ENCODE assay signal across 9 cellular contexts in the genomic region with DNA sequence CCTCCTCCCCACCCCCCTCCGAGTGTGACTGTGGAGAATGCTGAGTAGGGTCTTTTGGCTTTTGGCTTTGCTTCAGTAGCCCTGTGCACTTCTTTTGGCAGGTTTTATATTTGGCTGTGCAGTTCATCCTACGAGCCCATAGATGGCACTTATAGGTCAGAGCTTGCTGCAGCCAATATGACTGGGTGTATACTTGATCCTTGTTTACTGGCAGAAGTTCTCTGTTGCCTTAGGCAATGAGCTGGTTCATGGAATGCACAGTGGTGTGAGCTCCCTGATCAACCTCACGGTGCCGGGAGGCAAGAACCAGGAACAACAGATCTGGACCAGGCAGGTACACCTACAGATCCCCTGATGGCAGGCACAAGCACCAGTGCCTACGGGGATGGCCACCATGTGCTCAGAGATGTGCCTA.
DNase-seq lines count a peak whose midpoint lies in the region; ATAC-seq and TF ChIP-seq lines count a peak whose summit lies in the region.
"Had no signal": no experiment of that assay in that cellular context is flagged by ENCODE, and none has a peak within 500 bp of the region (broad histone marks: within the 10 kb centered on the region; RNA-seq: fewer than 3 reads in every experiment).

No MANE protein-coding gene starts in this region.

- no peaks in the 10 kb centered on the region for H3K4me1 Mint-ChIP-seq in natural killer cell

- H3K9me3 ChIP-seq in Panc1 (ENCODE audit: control insufficient read depth, insufficient read depth, low read depth, low read length), result no peaks in the 10 kb centered on the region

- H3K27ac ChIP-seq in Panc1 (ENCODE audit: low read length), result no peak overlapping the region
- H3K27ac ChIP-seq: gastroesophageal sphincter had no signal

- H3K36me3 Mint-ChIP-seq in natural killer cell, result peaks cover 40% of the 10 kb centered on the region

- no peak overlapping the region for H3K27ac Mint-ChIP-seq in natural killer cell

- intact Hi-C loops in Panc1 (cut with micrococcal nuclease; ENCODE audit: unreplicated experiment) (no loop called here), natural killer cell (cut with micrococcal nuclease) (no loop called here)

- H3K27me3 Mint-ChIP-seq in natural killer cell (ENCODE audit: low read depth in 2 of 2), result no peaks in the 10 kb centered on the region

- TF ChIP-seq CTCF in Panc1 (IDR thresholded peaks at IDR 0.05), result peak; percentile 50
- no peak for TF ChIP-seq CTCF in natural killer cell (IDR thresholded peaks at IDR 0.05)

- no peak overlapping the region for H3K4me3 Mint-ChIP-seq in natural killer cell

- DNase-seq in AG20443 (ENCODE audit: low spot score), result peak; percentile 9
- DNase-seq in HPDE6-E6E7 (ENCODE audit: extremely low spot score), result peak; percentile 20
- DNase-seq in Panc1 (ENCODE audit: low read depth, low spot score), result no peak
- DNase-seq in foreskin melanocyte, result peak; percentile 20
- DNase-seq in SW 1271 (lab: John Stamatoyannopoulos, UW), result no peak
- no peak for DNase-seq in activated CD8-positive, alpha-beta memory T cell treated with anti-CD3 and anti-CD28 coated beads for 24 hours
- no peak for DNase-seq in natural killer cell

- CTCF ChIA-PET in Panc1 (lab: Charles Lee), result no interaction called here

- peaks cover 15 to 21% of the 10 kb centered on the region in 2 donors for H3K9me3 Mint-ChIP-seq in natural killer cell

- POLR2A ChIA-PET in Panc1 (lab: Charles Lee), result no interaction called here

- in situ Hi-C loops in Panc1 (cut with HindIII; ENCODE audit: low pct_unique_long_range_greater_than_20kb, low sequenced_read_pairs), result no loop called here

- no peaks in the 10 kb centered on the region for H3K4me1 ChIP-seq in Panc1 (ENCODE audit: control insufficient read depth, insufficient read depth, low read length)
- H3K4me1 ChIP-seq: gastroesophageal sphincter had no signal

- no peak overlapping the region for H3K4me3 ChIP-seq in Panc1 (ENCODE audit: low read depth in 2 of 2, low read length in 2 of 2)
- H3K4me3 ChIP-seq: gastroesophageal sphincter had no signal

- H3K27me3 ChIP-seq in Panc1 (ENCODE audit: control insufficient read depth, insufficient read depth, low read length), result no peaks in the 10 kb centered on the region
- H3K27me3 ChIP-seq: gastroesophageal sphincter had no signal

- BruUV-seq in Panc1 (replicated peaks; lab: Mats Ljungman, UMichigan), result no TSS peak

- no peaks in the 10 kb centered on the region for H3K36me3 ChIP-seq in Panc1 (ENCODE audit: control insufficient read depth, insufficient read depth, low read length)

- ATAC-seq in Panc1, result no peak
- no peak for ATAC-seq in HG03097 (IDR thresholded peaks at IDR 0.05; ENCODE audit: low FRiP score, unreplicated experiment)
- ATAC-seq in natural killer cell, result no peak
- ATAC-seq: gastroesophageal sphincter had no signal

Comparison
In these comparisons a context has a peak if more than half of its experiments do, and no peak if none do; other contexts are left out.
1. DNase-seq: peak in AG20443 (single experiment), HPDE6-E6E7 (single experiment) and foreskin melanocyte (single experiment); none in Panc1 (single experiment), SW 1271 (0 of 2), activated CD8-positive, alpha-beta memory T cell treated with anti-CD3 and anti-CD28 coated beads for 24 hours (single experiment) and natural killer cell (single experiment).